Comparison of ENCODE assay signal across 8 cellular contexts in genomic region chr7:92648082-92648481, GRCh38. TPM values are rescaled to one million over a fixed set of nuclear protein-coding genes. Genes with fewer than 3 reads are reported as not detected.
A peak's percentile ranks its signal among the peaks of the same experiment; 100 is the strongest.
DNase-seq lines count a peak whose midpoint lies in the region; ATAC-seq and TF ChIP-seq lines count a peak whose summit lies in the region.

No MANE protein-coding gene starts in this region.

- TF ChIP-seq CTCF in nephron (IDR thresholded peaks at IDR 0.05; ENCODE audit: unreplicated experiment in 3 of 3) = no peak
- TF ChIP-seq CTCF in CD8-positive, alpha-beta T cell (IDR thresholded peaks at IDR 0.05) = no peak

- peaks cover 2% of the 10 kb centered on the region for H3K4me1 ChIP-seq in CD8-positive, alpha-beta T cell (ENCODE audit: insufficient read depth, low read length)

- H3K27me3 Mint-ChIP-seq in nephron (ENCODE audit: low read depth) = no peaks in the 10 kb centered on the region
- no peaks in the 10 kb centered on the region for H3K27me3 Mint-ChIP-seq in CD8-positive, alpha-beta T cell (ENCODE audit: low read depth)

- DNase-seq in NCI-H2107 (lab: John Stamatoyannopoulos, UW) (no peak), RKO (ENCODE audit: low spot score) (no peak), NCI-H345 (lab: John Stamatoyannopoulos, UW) (no peak)
- no peak for DNase-seq in CD8-positive, alpha-beta T cell

- peak; percentile 41 for ATAC-seq in GM18873 (IDR thresholded peaks at IDR 0.05; ENCODE audit: low FRiP score, unreplicated experiment)
- peak; percentile 71 for ATAC-seq in HG02588 (IDR thresholded peaks at IDR 0.05; ENCODE audit: unreplicated experiment)
- peak; percentile 62 for ATAC-seq in HG03565 (IDR thresholded peaks at IDR 0.05; ENCODE audit: unreplicated experiment)
- no peak for ATAC-seq in CD8-positive, alpha-beta T cell

- POLR2A ChIA-PET in CD8-positive, alpha-beta T cell (lab: Charles Lee) = no interaction called here

- H3K36me3 ChIP-seq in CD8-positive, alpha-beta T cell (ENCODE audit: insufficient read depth, low read length) = no peaks in the 10 kb centered on the region

- no peaks in the 10 kb centered on the region for H3K36me3 Mint-ChIP-seq in nephron (ENCODE audit: low read depth)
- no peaks in the 10 kb centered on the region for H3K36me3 Mint-ChIP-seq in CD8-positive, alpha-beta T cell

- no peak overlapping the region for H3K27ac ChIP-seq in CD8-positive, alpha-beta T cell (ENCODE audit: low read depth, low read length)

- peak overlapping the region; percentile 56 to 81 (median 75) for H3K27ac Mint-ChIP-seq in nephron
- no peak overlapping the region for H3K27ac Mint-ChIP-seq in CD8-positive, alpha-beta T cell

- no peak overlapping the region for H3K4me3 Mint-ChIP-seq in nephron
- no peak overlapping the region for H3K4me3 Mint-ChIP-seq in CD8-positive, alpha-beta T cell

- H3K4me3 ChIP-seq in CD8-positive, alpha-beta T cell (ENCODE audit: low read depth, low read length) = no peak overlapping the region

- CTCF ChIA-PET in CD8-positive, alpha-beta T cell (lab: Charles Lee) = interaction anchor here (1.2 kb wide), 1 partner anchor 13 kb away, joined by 3 read pairs; no protein-coding TSS in a partner anchor

- H3K9me3 ChIP-seq in CD8-positive, alpha-beta T cell (ENCODE audit: low read length) = no peaks in the 10 kb centered on the region

- intact Hi-C loops in CD8-positive, alpha-beta T cell (cut with DNase I, micrococcal nuclease) = no loop called here

- no peaks in the 10 kb centered on the region for H3K9me3 Mint-ChIP-seq in nephron
- H3K9me3 Mint-ChIP-seq in CD8-positive, alpha-beta T cell = no peaks in the 10 kb centered on the region

- peaks cover 32% of the 10 kb centered on the region for H3K4me1 Mint-ChIP-seq in nephron
- peaks cover 27% of the 10 kb centered on the region for H3K4me1 Mint-ChIP-seq in CD8-positive, alpha-beta T cell (ENCODE audit: low read depth)

- H3K27me3 ChIP-seq in CD8-positive, alpha-beta T cell (ENCODE audit: insufficient read depth, low read length) = no peaks in the 10 kb centered on the region

RNA-seq across cellular contexts. Expression of gene FAM133B, which starts 57.9 kb away (rescaled TPM):
- 10 to 100 TPM; 83.0 to 85.1 TPM for total RNA-seq in CD8-positive, alpha-beta T cell
